2 cellular contexts compared by ENCODE assay signal in the genomic region with DNA sequence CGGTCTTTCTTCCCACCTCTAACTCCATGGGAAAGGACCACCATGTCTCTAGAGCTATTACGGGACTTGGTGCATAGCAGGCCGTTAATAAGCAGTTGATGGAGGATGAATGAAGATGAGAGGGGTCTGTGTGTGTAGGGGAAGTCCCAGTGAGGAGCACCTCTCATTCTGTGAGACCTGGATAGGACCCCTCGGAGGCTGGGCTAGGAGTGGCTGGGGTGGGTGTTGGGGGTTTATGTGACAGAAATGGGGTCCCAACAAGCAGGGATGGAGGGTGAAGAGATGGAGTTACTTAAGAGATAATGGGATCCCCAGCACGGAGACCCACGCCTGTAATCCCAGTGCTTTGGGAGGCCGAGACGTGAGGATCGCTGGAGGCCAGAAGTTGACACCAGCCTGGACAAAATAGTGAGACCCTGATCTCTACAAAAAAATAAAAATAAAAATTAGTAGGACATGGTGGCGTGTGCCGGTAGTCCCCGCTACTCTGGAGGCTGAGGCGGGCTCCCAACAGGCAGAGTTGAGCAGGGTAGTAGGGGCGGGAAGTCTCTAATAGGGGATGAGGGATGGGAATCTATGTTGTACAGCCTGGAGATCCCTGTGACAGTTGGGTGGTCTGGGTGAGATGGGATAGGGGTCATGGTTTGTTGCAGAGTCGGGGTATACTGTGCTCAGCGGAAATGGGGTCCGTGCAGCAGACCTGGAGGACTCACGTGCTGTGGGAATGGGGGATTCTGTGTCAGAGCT.
TF ChIP-seq lines count a peak whose summit lies in the region.

No MANE protein-coding gene starts in this region.

TF ChIP-seq in H1, 55 proteins besides CTCF, POLR2A, EP300 and RAD21:
- no peak for TF ChIP-seq POU5F1 (IDR thresholded peaks at IDR 0.05; ENCODE audit: low read depth, low read length)
- no peak for TF ChIP-seq SUZ12 (IDR thresholded peaks at IDR 0.05; ENCODE audit: low read length)
- no peak for TF ChIP-seq HDAC6 (IDR thresholded peaks at IDR 0.05; ENCODE audit: low read depth, low read length)
- TF ChIP-seq SP1 (IDR thresholded peaks at IDR 0.05; ENCODE audit: low read depth, low read length): no peak
- no peak for TF ChIP-seq CEBPB (IDR thresholded peaks at IDR 0.05; ENCODE audit: low read depth, low read length)
- no peak for TF ChIP-seq ASH2L (IDR thresholded peaks at IDR 0.05; ENCODE audit: low read length)
- no peak for TF ChIP-seq POLR2AphosphoS5 (IDR thresholded peaks at IDR 0.05; ENCODE audit: low read depth, low read length)
- no peak for TF ChIP-seq BCL11A (IDR thresholded peaks at IDR 0.05; ENCODE audit: low read depth in 2 of 2, low read length in 2 of 2)

TF ChIP-seq in neural cell, 6 proteins besides CTCF, POLR2A, EP300 and RAD21:
- TF ChIP-seq SMC3 (conservative IDR thresholded peaks at IDR 0.05; ENCODE audit: poor library complexity) (no peak), TAF1 (IDR thresholded peaks at IDR 0.05; ENCODE audit: low read depth) (no peak), EZH2 (IDR thresholded peaks at IDR 0.05; ENCODE audit: borderline replicate concordance, insufficient read depth, low read length, poor library complexity, severe bottlenecking) (no peak), MXI1 (conservative IDR thresholded peaks at IDR 0.05; ENCODE audit: poor library complexity, severe bottlenecking) (no peak), POLR2AphosphoS5 (IDR thresholded peaks at IDR 0.05) (no peak)
- TF ChIP-seq, protein P1, sequence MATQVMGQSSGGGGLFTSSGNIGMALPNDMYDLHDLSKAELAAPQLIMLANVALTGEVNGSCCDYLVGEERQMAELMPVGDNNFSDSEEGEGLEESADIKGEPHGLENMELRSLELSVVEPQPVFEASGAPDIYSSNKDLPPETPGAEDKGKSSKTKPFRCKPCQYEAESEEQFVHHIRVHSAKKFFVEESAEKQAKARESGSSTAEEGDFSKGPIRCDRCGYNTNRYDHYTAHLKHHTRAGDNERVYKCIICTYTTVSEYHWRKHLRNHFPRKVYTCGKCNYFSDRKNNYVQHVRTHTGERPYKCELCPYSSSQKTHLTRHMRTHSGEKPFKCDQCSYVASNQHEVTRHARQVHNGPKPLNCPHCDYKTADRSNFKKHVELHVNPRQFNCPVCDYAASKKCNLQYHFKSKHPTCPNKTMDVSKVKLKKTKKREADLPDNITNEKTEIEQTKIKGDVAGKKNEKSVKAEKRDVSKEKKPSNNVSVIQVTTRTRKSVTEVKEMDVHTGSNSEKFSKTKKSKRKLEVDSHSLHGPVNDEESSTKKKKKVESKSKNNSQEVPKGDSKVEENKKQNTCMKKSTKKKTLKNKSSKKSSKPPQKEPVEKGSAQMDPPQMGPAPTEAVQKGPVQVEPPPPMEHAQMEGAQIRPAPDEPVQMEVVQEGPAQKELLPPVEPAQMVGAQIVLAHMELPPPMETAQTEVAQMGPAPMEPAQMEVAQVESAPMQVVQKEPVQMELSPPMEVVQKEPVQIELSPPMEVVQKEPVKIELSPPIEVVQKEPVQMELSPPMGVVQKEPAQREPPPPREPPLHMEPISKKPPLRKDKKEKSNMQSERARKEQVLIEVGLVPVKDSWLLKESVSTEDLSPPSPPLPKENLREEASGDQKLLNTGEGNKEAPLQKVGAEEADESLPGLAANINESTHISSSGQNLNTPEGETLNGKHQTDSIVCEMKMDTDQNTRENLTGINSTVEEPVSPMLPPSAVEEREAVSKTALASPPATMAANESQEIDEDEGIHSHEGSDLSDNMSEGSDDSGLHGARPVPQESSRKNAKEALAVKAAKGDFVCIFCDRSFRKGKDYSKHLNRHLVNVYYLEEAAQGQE (IDR thresholded peaks at IDR 0.05; ENCODE audit: borderline replicate concordance): no peak
